ENCODE assay signal across 19 cellular contexts in genomic region chr11:126589492-126589803, GRCh38.
DNase-seq lines count a peak whose midpoint lies in the region; ATAC-seq, FAIRE-seq and TF ChIP-seq lines count a peak whose summit lies in the region.
"Had no signal": no experiment of that assay in that cellular context is flagged by ENCODE, and none has a peak within 500 bp of the region (broad histone marks: within the 10 kb centered on the region; RNA-seq: fewer than 3 reads in every experiment).

No MANE protein-coding gene starts in this region.

- H4K20me1 ChIP-seq in astrocyte (ENCODE audit: insufficient read depth, low read length) = no peaks in the 10 kb centered on the region

- no peaks in the 10 kb centered on the region for H3K9me3 Mint-ChIP-seq in astrocyte (ENCODE audit: unreplicated experiment)

- H3K36me3 ChIP-seq in astrocyte (ENCODE audit: insufficient read depth, low read length) (no peaks in the 10 kb centered on the region), SJCRH30 (no peaks in the 10 kb centered on the region)
- H3K36me3 ChIP-seq: BE2C, HAP-1, MG63 had no signal

- H3K4me3 Mint-ChIP-seq in astrocyte (ENCODE audit: unreplicated experiment) = no peak overlapping the region
- H3K4me3 Mint-ChIP-seq: IgD-negative memory B cell had no signal

- DNase-seq in DMS79 (lab: John Stamatoyannopoulos, UW) (peak; percentile 68), Daoy (ENCODE audit: low read depth) (peak; percentile 26), astrocyte (ENCODE audit: low read depth) (peak; percentile 8), kidney tubule cell (ENCODE audit: low spot score) (peak; percentile 55), iPS-NIHi7 (ENCODE audit: extremely low spot score) (no peak), SJCRH30 (no peak), left cardiac atrium (no peak)
- DNase-seq: BE2C, Kasumi-1, MG63, NCI-H1694 treated with DMSO at 0.1 percent for 48 hours, NCI-H524, NCI-H82, Right ventricle myocardium superior, SW 1271 had no signal

- H3K4me2 ChIP-seq in astrocyte (ENCODE audit: low read length) = no peak overlapping the region

- H3K27me3 ChIP-seq in astrocyte (ENCODE audit: insufficient read depth, low read length) (no peaks in the 10 kb centered on the region), SJCRH30 (no peaks in the 10 kb centered on the region)
- H3K27me3 ChIP-seq: BE2C, MG63 had no signal

- peak; percentile 65 for FAIRE-seq in astrocyte (lab: Jason Lieb, UNC)
- FAIRE-seq: GM12892, HTR-8/SVneo had no signal

- peaks cover 25% of the 10 kb centered on the region for H3K4me1 ChIP-seq in astrocyte (ENCODE audit: insufficient read depth, low read length)
- H3K4me1 ChIP-seq in SJCRH30 = no peaks in the 10 kb centered on the region

- TF ChIP-seq CTCF in astrocyte (IDR thresholded peaks at IDR 0.05; ENCODE audit: insufficient read depth, low read depth, low read length) = no peak

- no peak overlapping the region for H2AFZ ChIP-seq in astrocyte (ENCODE audit: low read depth, low read length)

- no peaks in the 10 kb centered on the region for H3K79me2 ChIP-seq in astrocyte (ENCODE audit: insufficient read depth, low read length)

- H3K4me3 ChIP-seq in astrocyte (ENCODE audit: insufficient read depth, low read depth, low read length) (no peak overlapping the region), SJCRH30 (no peak overlapping the region)
- H3K4me3 ChIP-seq: HAP-1, MG63 had no signal

- intact Hi-C loops in left cardiac atrium (cut with DNase I) = no loop called here

- no peak for ATAC-seq in left cardiac atrium

- peaks cover 3% of the 10 kb centered on the region for H3K4me1 Mint-ChIP-seq in astrocyte (ENCODE audit: low read depth, unreplicated experiment)
- H3K4me1 Mint-ChIP-seq: IgD-negative memory B cell had no signal

- peak overlapping the region; percentile 47 for H3K27ac Mint-ChIP-seq in astrocyte (ENCODE audit: unreplicated experiment)
- H3K27ac Mint-ChIP-seq: IgD-negative memory B cell had no signal

- H3K27ac ChIP-seq in astrocyte (ENCODE audit: low read depth, low read length) = no peak overlapping the region
- no peak overlapping the region for H3K27ac ChIP-seq in SJCRH30

- H3K9ac ChIP-seq in astrocyte (ENCODE audit: low read length) = no peak overlapping the region

- peaks cover 2% of the 10 kb centered on the region for H3K36me3 Mint-ChIP-seq in astrocyte (ENCODE audit: low read depth, unreplicated experiment)
- H3K36me3 Mint-ChIP-seq: IgD-negative memory B cell had no signal

- H3K9me3 ChIP-seq in astrocyte (ENCODE audit: insufficient read depth, low read depth, low read length) (no peaks in the 10 kb centered on the region), SJCRH30 (replicated peaks) (no peaks in the 10 kb centered on the region)
- H3K9me3 ChIP-seq: BE2C, HAP-1, MG63 had no signal

- H3K27me3 Mint-ChIP-seq in astrocyte (ENCODE audit: low read depth, unreplicated experiment) = peaks cover 16% of the 10 kb centered on the region
- H3K27me3 Mint-ChIP-seq: IgD-negative memory B cell had no signal

Comparison
In these comparisons a context has a peak if more than half of its experiments do, and no peak if none do; other contexts are left out.
1. DNase-seq: peak in DMS79 (single experiment), Daoy (single experiment), astrocyte (single experiment) and kidney tubule cell (single experiment); none in iPS-NIHi7 (single experiment), SJCRH30 (0 of 2) and left cardiac atrium (single experiment).